In genomic region chrX:130539721-130540321, GRCh38 we compare ENCODE assay signal across 8 cellular contexts.
DNase-seq lines count a peak whose midpoint lies in the region; ATAC-seq and TF ChIP-seq lines count a peak whose summit lies in the region.

No MANE protein-coding gene starts in this region.

- H3K27ac ChIP-seq in right lobe of liver, result no peak overlapping the region

- H3K9me3 Mint-ChIP-seq in stimulated activated naive CD8-positive, alpha-beta T cell treated with anti-CD3 and anti-CD28 coated beads, Interleukin-15, amount 100 ng/mL, for 72 hours, result no peaks in the 10 kb centered on the region

- TF ChIP-seq POLR2A in right lobe of liver (IDR thresholded peaks at IDR 0.05), result no peak

- H3K4me3 ChIP-seq in cardiac fibroblast (replicated peaks in 1 of 2; ENCODE audit: low read depth in 2 of 2, low read length in 2 of 2) (no peak overlapping the region), right lobe of liver (no peak overlapping the region)

- DNase-seq in CD1c-positive myeloid dendritic cell (ENCODE audit: extremely low spot score) (peak; percentile 42), Kasumi-1 (lab: John Stamatoyannopoulos, UW) (peak; percentile 50 to 66), SKM-1 treated with dmso at 0.1 percent for 144 hours (lab: John Stamatoyannopoulos, UW; ENCODE audit: unreplicated experiment) (peak; percentile 16), cardiac fibroblast (ENCODE audit: low read depth in 2 of 2) (peak; percentile 61 to 65), right lobe of liver (peak in 2 of 3 donors; percentile 46 to 51), NCI-H1048 (lab: John Stamatoyannopoulos, UW) (no peak)
- DNase-seq in stimulated activated naive CD8-positive, alpha-beta T cell treated with anti-CD3 and anti-CD28 coated beads, Interleukin-15, amount 100 ng/mL, for 72 hours, result peak; percentile 13 to 27

- H3K9me3 ChIP-seq in right lobe of liver, result no peaks in the 10 kb centered on the region

- H3K27me3 Mint-ChIP-seq in stimulated activated naive CD8-positive, alpha-beta T cell treated with anti-CD3 and anti-CD28 coated beads, Interleukin-15, amount 100 ng/mL, for 72 hours, result peaks cover 7% of the 10 kb centered on the region

- H3K27me3 ChIP-seq in right lobe of liver, result no peaks in the 10 kb centered on the region

- intact Hi-C loops in right lobe of liver (cut with DNase I), result loop anchor here (10.0 kb wide), 1 partner anchor 375 kb away; no protein-coding TSS in a partner anchor

- no peaks in the 10 kb centered on the region for H3K4me1 ChIP-seq in right lobe of liver

- H3K27ac Mint-ChIP-seq in stimulated activated naive CD8-positive, alpha-beta T cell treated with anti-CD3 and anti-CD28 coated beads, Interleukin-15, amount 100 ng/mL, for 72 hours, result no peak overlapping the region

- TF ChIP-seq CTCF in cardiac fibroblast (IDR thresholded peaks at IDR 0.05; ENCODE audit: low read depth, low read length), result peak; percentile 69
- TF ChIP-seq CTCF in right lobe of liver (IDR thresholded peaks at IDR 0.05), result peak; percentile 55 to 80 (median 76)

- H3K4me3 Mint-ChIP-seq in stimulated activated naive CD8-positive, alpha-beta T cell treated with anti-CD3 and anti-CD28 coated beads, Interleukin-15, amount 100 ng/mL, for 72 hours, result no peak overlapping the region

- H3K36me3 ChIP-seq in right lobe of liver, result no peaks in the 10 kb centered on the region

- no peaks in the 10 kb centered on the region for H3K4me1 Mint-ChIP-seq in stimulated activated naive CD8-positive, alpha-beta T cell treated with anti-CD3 and anti-CD28 coated beads, Interleukin-15, amount 100 ng/mL, for 72 hours

- ATAC-seq in GM19023 (IDR thresholded peaks at IDR 0.05; ENCODE audit: unreplicated experiment) (peak; percentile 66), right lobe of liver (peak; percentile 74 to 91 (median 76))
- ATAC-seq in stimulated activated naive CD8-positive, alpha-beta T cell treated with anti-CD3 and anti-CD28 coated beads, Interleukin-15, amount 100 ng/mL, for 72 hours, result no peak

- 4% methylated on average over 13 of the region's 15 CpGs for WGBS in right lobe of liver (ENCODE audit: insufficient coverage, low coverage, low lambda C conversion rate, missing lambda C conversion rate)
